Comparison of ENCODE assay signal across 8 cellular contexts in the genomic region with DNA sequence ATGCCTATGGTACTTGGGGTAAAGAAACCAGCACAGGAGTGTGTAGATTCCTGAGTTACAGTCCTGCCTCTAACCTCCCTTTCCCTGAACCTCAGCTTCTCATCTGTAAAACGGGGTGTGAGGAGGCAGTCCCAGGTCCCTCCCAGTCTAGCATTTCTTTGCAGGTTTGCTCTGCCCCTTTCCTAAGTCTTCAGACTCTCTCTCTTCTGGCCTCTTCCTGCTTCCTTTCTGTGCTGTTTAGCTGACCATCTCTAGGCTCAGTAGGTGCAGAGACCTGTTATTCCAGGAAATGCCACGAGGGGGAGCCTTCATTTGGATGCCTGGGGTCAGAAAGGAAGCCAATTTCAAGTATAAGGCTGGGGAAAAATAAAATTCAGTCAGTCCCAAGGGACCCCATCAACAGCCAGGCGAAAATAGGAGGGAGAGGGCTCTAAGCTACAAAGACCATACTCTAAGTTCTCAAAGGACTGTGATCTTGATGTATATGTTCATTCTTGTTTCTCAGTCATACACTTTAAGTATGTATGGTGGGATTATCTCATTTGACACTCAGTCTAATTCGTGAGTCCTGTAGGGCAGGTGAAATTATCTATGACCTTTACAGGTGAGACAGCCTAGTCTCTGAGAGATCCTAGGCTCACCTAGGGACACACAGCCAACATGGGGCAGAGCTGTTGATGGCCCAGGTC.
DNase-seq lines count a peak whose midpoint lies in the region; ATAC-seq and TF ChIP-seq lines count a peak whose summit lies in the region.

No MANE protein-coding gene starts in this region.

- no peak overlapping the region for H3K4me3 Mint-ChIP-seq in GM23338

- CTCF ChIA-PET in BJ (lab: Yijun Ruan, JAX): interaction anchor here (0.6 to 7.4 kb wide), 38 partner anchors 8 to 264 kb away, joined by 3 to 98 read pairs (median 4); no protein-coding TSS in a partner anchor

- peaks cover 8% of the 10 kb centered on the region for H3F3A ChIP-seq in GM23338 (replicated peaks; ENCODE audit: low read depth)

- no peaks in the 10 kb centered on the region for H4K20me1 ChIP-seq in GM23338 (replicated peaks; ENCODE audit: insufficient read depth)

- DNase-seq in BJ (ENCODE audit: low read depth): peak; percentile 15
- DNase-seq in GM23338 (ENCODE audit: low spot score): peak; percentile 92
- DNase-seq in NCI-H2227 treated with DMSO at 0.1 percent for 48 hours (lab: John Stamatoyannopoulos, UW): peak; percentile 49
- peak; percentile 56 for DNase-seq in activated CD4-positive, CD25-positive, alpha-beta regulatory T cell treated with anti-CD3 and anti-CD28 coated beads, Interleukin-2, amount 50 U/mL, for 16 hours (ENCODE audit: low read depth, low spot score)
- DNase-seq in central memory CD4-positive, alpha-beta T cell: peak; percentile 63
- peak; percentile 66 to 92 for DNase-seq in left colon
- peak; percentile 77 for DNase-seq in stimulated activated CD4-positive, alpha-beta T cell treated with anti-CD3 and anti-CD28 coated beads, Interleukin-4, amount 100 ng/mL, for 1 hour

- H3K27ac Mint-ChIP-seq in GM23338: no peak overlapping the region

- H2AFZ ChIP-seq in GM23338: no peak overlapping the region

- H3K27ac ChIP-seq in GM23338 (ENCODE audit: low read depth): no peak overlapping the region

- intact Hi-C loops in left colon (cut with DNase I, micrococcal nuclease): loop anchor here in 1 of 2 donors (5.0 kb wide), 1 partner anchor 168 kb away; no protein-coding TSS in a partner anchor

- H3K36me3 Mint-ChIP-seq in GM23338 (ENCODE audit: low read depth): no peaks in the 10 kb centered on the region; the same call in 2 of the 3 replicates

- H3K4me3 ChIP-seq in BJ (ENCODE audit: low read depth, low read length) (no peak overlapping the region), GM23338 (no peak overlapping the region)

- ATAC-seq in GM23338 (peak; percentile 12), left colon (peak; percentile 51), HG03045 (IDR thresholded peaks at IDR 0.05; ENCODE audit: unreplicated experiment) (no peak)

- H3K79me2 ChIP-seq in GM23338 (replicated peaks; ENCODE audit: insufficient read depth): no peaks in the 10 kb centered on the region

- peaks cover 27% of the 10 kb centered on the region for H3K27me3 ChIP-seq in BJ (ENCODE audit: control insufficient read depth, insufficient read depth, low read length)
- peaks cover 96% of the 10 kb centered on the region for H3K27me3 ChIP-seq in GM23338 (ENCODE audit: insufficient read depth)

- peaks cover 25% of the 10 kb centered on the region for H3K4me1 ChIP-seq in GM23338 (ENCODE audit: insufficient read depth)

- TF ChIP-seq CTCF in BJ (IDR thresholded peaks at IDR 0.05; ENCODE audit: insufficient read depth, low read depth, low read length): peak; percentile 86
- TF ChIP-seq CTCF in GM23338 (conservative IDR thresholded peaks at IDR 0.05; ENCODE audit: low read depth in 2 of 2): peak; percentile 84 to 99

- POLR2A ChIA-PET in BJ (lab: Charles Lee): no interaction called here

- no peaks in the 10 kb centered on the region for H3K9me3 Mint-ChIP-seq in GM23338

- no peak overlapping the region for H3K4me2 ChIP-seq in GM23338

- peaks cover 9% of the 10 kb centered on the region for H3K4me1 Mint-ChIP-seq in GM23338

- H3K36me3 ChIP-seq in BJ (ENCODE audit: control insufficient read depth, insufficient read depth, low read length) (no peaks in the 10 kb centered on the region), GM23338 (ENCODE audit: insufficient read depth) (no peaks in the 10 kb centered on the region)

- H3K27me3 Mint-ChIP-seq in GM23338 (ENCODE audit: insufficient read depth, low read depth, poor library complexity): peaks cover 28% of the 10 kb centered on the region

- H3K9me2 ChIP-seq in GM23338 (ENCODE audit: insufficient read depth): no peaks in the 10 kb centered on the region

TF ChIP-seq in GM23338, 12 proteins besides CTCF, POLR2A, EP300 and RAD21 (continues in another document):
- no peak for TF ChIP-seq ETS1 (IDR thresholded peaks at IDR 0.05)
- TF ChIP-seq JUNB (IDR thresholded peaks at IDR 0.05; ENCODE audit: unreplicated experiment): no peak
- TF ChIP-seq STAT1 (IDR thresholded peaks at IDR 0.05; ENCODE audit: unreplicated experiment): no peak
- TF ChIP-seq EZH2phosphoT487 (IDR thresholded peaks at IDR 0.05; ENCODE audit: unreplicated experiment): no peak
- TF ChIP-seq EZH2 (IDR thresholded peaks at IDR 0.05; ENCODE audit: low read depth, unreplicated experiment): no peak
- TF ChIP-seq POLR2AphosphoS5 (IDR thresholded peaks at IDR 0.05; ENCODE audit: low read depth): no peak
- no peak for TF ChIP-seq REST (IDR thresholded peaks at IDR 0.05; ENCODE audit: unreplicated experiment)
- TF ChIP-seq ZNF331 (CRISPR knock-in tag; IDR thresholded peaks at IDR 0.05; ENCODE audit: low read depth): no peak
- no peak for TF ChIP-seq CREB1 (CRISPR knock-in tag; IDR thresholded peaks at IDR 0.05; ENCODE audit: low read depth)
- TF ChIP-seq ZNF114 (CRISPR knock-in tag; IDR thresholded peaks at IDR 0.05): no peak

Comparison
In these comparisons a context has a peak if more than half of its experiments do, and no peak if none do; other contexts are left out.
1. DNase-seq: peak in every context shown above with its lines; median percentile 92 in GM23338; 79 in left colon; 77 in stimulated activated CD4-positive, alpha-beta T cell treated with anti-CD3 and anti-CD28 coated beads, Interleukin-4, amount 100 ng/mL, for 1 hour; 63 in central memory CD4-positive, alpha-beta T cell; 56 in activated CD4-positive, CD25-positive, alpha-beta regulatory T cell treated with anti-CD3 and anti-CD28 coated beads, Interleukin-2, amount 50 U/mL, for 16 hours; 49 in NCI-H2227 treated with DMSO at 0.1 percent for 48 hours; 15 in BJ.